ENCODE assay signal across 26 cellular contexts in the genomic region with DNA sequence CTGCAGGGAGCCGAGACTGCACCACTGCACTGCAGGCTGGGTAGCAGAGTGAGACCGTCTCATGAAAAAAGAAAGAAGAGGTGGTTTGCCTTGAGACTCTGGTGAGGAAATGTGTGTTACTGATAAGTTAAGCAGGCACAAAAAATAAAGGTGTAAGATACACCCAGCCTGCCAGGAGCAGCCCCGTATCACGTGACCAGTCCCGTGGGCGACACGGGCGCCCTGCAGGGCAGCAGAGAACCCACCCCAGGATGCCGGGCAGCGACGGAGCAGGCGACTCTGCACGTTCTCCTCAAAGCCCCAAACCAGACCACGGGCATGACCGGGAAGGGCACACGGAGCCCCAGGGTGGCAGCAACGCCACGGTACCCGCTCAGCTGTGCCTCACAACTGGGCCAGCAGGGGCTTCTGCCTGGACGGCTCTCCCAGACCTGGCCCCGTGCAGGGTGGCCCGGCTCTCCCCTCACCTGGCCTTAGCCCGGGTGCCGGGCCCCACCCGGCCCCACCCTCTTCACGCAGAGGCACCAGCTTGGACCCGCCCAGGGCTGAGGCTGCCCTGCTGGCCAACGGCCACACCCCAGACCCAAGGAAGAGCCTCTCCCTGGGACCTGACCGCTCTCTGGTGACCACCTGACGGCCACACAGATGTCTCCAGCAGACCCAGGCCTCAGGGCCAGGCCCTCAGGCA. TPM values are rescaled to one million over a fixed set of nuclear protein-coding genes. Genes with fewer than 3 reads are reported as not detected.
"Had no signal": no experiment of that assay in that cellular context is flagged by ENCODE, and none has a peak within 500 bp of the region (broad histone marks: within the 10 kb centered on the region; RNA-seq: fewer than 3 reads in every experiment).

No MANE protein-coding gene starts in this region.

- H3K27me3 Mint-ChIP-seq: activated B cell treated with CpG ODN at 0.5 μM for 24 hours; activated CD4-positive, alpha-beta T cell treated with anti-CD3 and anti-CD28 coated beads for 36 hours; activated naive CD8-positive, alpha-beta T cell treated with anti-CD3 and anti-CD28 coated beads, Interleukin-2, amount 50 U/mL, for 24 hours; dendritic cell treated with granulocyte-macrophage colony-stimulating factor and Interleukin-4, amounts not matched to agents 40 ng/mL and 50 ng/mL, for 4 days had no signal

- H3K4me3 Mint-ChIP-seq: activated B cell treated with CpG ODN at 0.5 μM for 24 hours; activated CD4-positive, alpha-beta T cell treated with anti-CD3 and anti-CD28 coated beads for 36 hours; activated naive CD8-positive, alpha-beta T cell treated with anti-CD3 and anti-CD28 coated beads, Interleukin-2, amount 50 U/mL, for 24 hours; dendritic cell treated with granulocyte-macrophage colony-stimulating factor and Interleukin-4, amounts not matched to agents 40 ng/mL and 50 ng/mL, for 4 days; nephron; T-helper 1 cell treated with Interleukin-12 subunit alpha and Interleukin-12 subunit beta and Interleukin-4 antibody, amounts not matched to agents 30 μg/mL and 1 μg/mL, for 36 hours had no signal

- FAIRE-seq: endometrium had no signal

- ATAC-seq: activated CD4-positive, alpha-beta T cell treated with anti-CD3 and anti-CD28 coated beads for 36 hours; activated naive CD8-positive, alpha-beta T cell treated with anti-CD3 and anti-CD28 coated beads, Interleukin-2, amount 50 U/mL, for 24 hours; body of pancreas; foreskin keratinocyte; sciatic nerve had no signal

- H3K27me3 ChIP-seq: body of pancreas, cardiac muscle cell, foreskin keratinocyte had no signal

- DNase-seq: activated B cell treated with CpG ODN at 0.5 μM for 24 hours; activated CD4-positive, alpha-beta T cell treated with anti-CD3 and anti-CD28 coated beads for 36 hours; activated CD4-positive, alpha-beta T cell treated with anti-CD3 and anti-CD28 coated beads, Interleukin-2, amount 50 U/mL, for 4 hours; activated gamma-delta T cell; activated naive CD4-positive, alpha-beta T cell treated with anti-CD3 and anti-CD28 coated beads, Interleukin-2, amount 50 U/mL, for 16 hours; activated naive CD8-positive, alpha-beta T cell treated with anti-CD3 and anti-CD28 coated beads, Interleukin-2, amount 50 U/mL, for 24 hours; anterior cingulate cortex; body of pancreas; effector CD4-positive, alpha-beta T cell; erythroblast; foreskin keratinocyte; kidney glomerular epithelial cell; left ventricle myocardium inferior; occipital lobe; posterior cingulate gyrus; stimulated activated CD4-positive, alpha-beta T cell treated with anti-CD3 and anti-CD28 coated beads, Interleukin-15, amount 100 ng/mL, for 24 hours; stimulated activated naive CD4-positive, alpha-beta T cell; T1000 had no signal

- H3K9me3 Mint-ChIP-seq: activated B cell treated with CpG ODN at 0.5 μM for 24 hours; activated naive CD8-positive, alpha-beta T cell treated with anti-CD3 and anti-CD28 coated beads, Interleukin-2, amount 50 U/mL, for 24 hours; dendritic cell treated with granulocyte-macrophage colony-stimulating factor and Interleukin-4, amounts not matched to agents 40 ng/mL and 50 ng/mL, for 4 days; nephron; T-helper 1 cell treated with Interleukin-12 subunit alpha and Interleukin-12 subunit beta and Interleukin-4 antibody, amounts not matched to agents 30 μg/mL and 1 μg/mL, for 36 hours had no signal

- H3K27ac ChIP-seq: body of pancreas, cardiac muscle cell, foreskin keratinocyte, left ventricle myocardium inferior had no signal

- H3K4me3 ChIP-seq: body of pancreas, cardiac muscle cell, left ventricle myocardium inferior, smooth muscle cell had no signal

- H3K9me3 ChIP-seq: body of pancreas, left ventricle myocardium inferior had no signal

- H3K4me1 Mint-ChIP-seq: nephron had no signal

- H3K4me1 ChIP-seq: body of pancreas, foreskin keratinocyte had no signal

- H3K27ac Mint-ChIP-seq: activated B cell treated with CpG ODN at 0.5 μM for 24 hours; dendritic cell treated with granulocyte-macrophage colony-stimulating factor and Interleukin-4, amounts not matched to agents 40 ng/mL and 50 ng/mL, for 4 days; nephron; T-helper 1 cell treated with Interleukin-12 subunit alpha and Interleukin-12 subunit beta and Interleukin-4 antibody, amounts not matched to agents 30 μg/mL and 1 μg/mL, for 36 hours had no signal

- H3K4me2 ChIP-seq: smooth muscle cell had no signal

RNA-seq across cellular contexts. Expression of gene TNFRSF4, which starts 8.1 kb away (rescaled TPM):
- total RNA-seq: cardiac muscle cell, chondrocyte, foreskin keratinocyte, occipital lobe, smooth muscle cell had no signal
- polyA plus RNA-seq: cardiac muscle cell, foreskin keratinocyte, smooth muscle cell had no signal

RNA-seq across cellular contexts. Expression of gene TNFRSF18, which starts 15.6 kb away (rescaled TPM):
- total RNA-seq: body of pancreas, cardiac muscle cell, chondrocyte, left ventricle myocardium inferior, occipital lobe had no signal

RNA-seq across cellular contexts. Expression of gene C1QTNF12, which starts 24.5 kb away (rescaled TPM):
- total RNA-seq: body of pancreas, occipital lobe had no signal
- polyA plus RNA-seq: cardiac muscle cell had no signal
